ENCODE assay signal across 9 cellular contexts in the genomic region with DNA sequence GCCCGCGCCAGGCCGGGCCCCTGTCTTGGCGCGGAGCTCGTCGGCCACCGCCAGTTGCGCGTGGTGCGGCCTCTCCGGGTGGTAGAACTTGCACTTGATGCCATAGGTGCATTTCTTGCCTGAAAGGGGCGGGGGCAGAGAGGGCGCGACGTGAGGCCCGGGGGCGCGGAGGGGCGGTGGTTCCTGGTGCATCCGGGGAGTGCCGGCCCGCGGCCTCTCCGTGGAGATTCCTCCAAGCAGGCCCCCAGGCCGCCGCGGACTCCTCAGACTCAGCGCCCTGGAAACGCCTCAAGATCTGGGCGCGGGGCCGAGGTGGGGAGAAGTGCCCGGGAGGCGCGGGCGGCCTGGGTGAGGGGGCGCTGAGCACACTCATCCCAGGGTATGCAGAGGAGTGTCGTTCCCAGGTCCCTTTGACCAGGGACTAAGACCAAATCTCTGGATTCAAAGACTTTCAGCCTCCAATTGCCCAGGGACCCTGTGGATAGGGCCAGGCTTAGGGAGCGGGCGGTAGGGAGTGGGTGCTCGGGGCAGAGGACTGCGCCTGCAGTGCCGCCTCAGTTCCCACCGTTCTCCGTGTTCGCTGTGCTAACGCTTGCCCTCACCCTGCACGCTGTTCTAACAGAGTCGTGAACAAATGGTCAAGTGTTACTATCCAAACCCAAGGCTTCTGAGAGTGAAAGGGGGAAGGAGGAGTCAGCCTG. TPM values are rescaled to one million over a fixed set of nuclear protein-coding genes. Genes with fewer than 3 reads are reported as not detected.
DNase-seq lines count a peak whose midpoint lies in the region; ATAC-seq and TF ChIP-seq lines count a peak whose summit lies in the region.
"Had no signal": no experiment of that assay in that cellular context is flagged by ENCODE, and none has a peak within 500 bp of the region (broad histone marks: within the 10 kb centered on the region; RNA-seq: fewer than 3 reads in every experiment).

No MANE protein-coding gene starts in this region.

- H3K27ac ChIP-seq in parathyroid adenoma, result no peak overlapping the region

- no peak overlapping the region for H3K27ac Mint-ChIP-seq in CD14-positive monocyte

- TF ChIP-seq CTCF in CD14-positive monocyte (IDR thresholded peaks at IDR 0.05) (no peak), parathyroid adenoma (IDR thresholded peaks at IDR 0.05) (no peak)

- peaks cover 23 to 30% of the 10 kb centered on the region in 2 donors for H3K36me3 Mint-ChIP-seq in CD14-positive monocyte

- no peaks in the 10 kb centered on the region for H3K9me3 ChIP-seq in parathyroid adenoma (ENCODE audit: control insufficient read depth, low read length)
- H3K9me3 ChIP-seq in HAP-1, result no peaks in the 10 kb centered on the region

- H3K4me3 ChIP-seq in parathyroid adenoma (ENCODE audit: low read depth, low read length), result no peak overlapping the region
- no peak overlapping the region for H3K4me3 ChIP-seq in HAP-1

- H3K27me3 Mint-ChIP-seq in CD14-positive monocyte (ENCODE audit: low read depth in 3 of 3), result peaks cover 11 to 22% (median 21%) of the 10 kb centered on the region in 3 donors

- H3K4me1 Mint-ChIP-seq in CD14-positive monocyte, result peaks cover 14% of the 10 kb centered on the region

- in situ Hi-C loops in HAP-1 (cut with MboI; ENCODE audit: low sequenced_read_pairs), result no loop called here

- H3K4me2 ChIP-seq in parathyroid adenoma (ENCODE audit: low read length), result peak overlapping the region; percentile 59

- peak overlapping the region; percentile 39 to 64 for H3K4me3 Mint-ChIP-seq in CD14-positive monocyte

- ATAC-seq in left ventricle myocardium superior (no peak), GM21367 (IDR thresholded peaks at IDR 0.05; ENCODE audit: unreplicated experiment) (no peak)

- DNase-seq in CD14-positive monocyte (ENCODE audit: low spot score) (no peak), left ventricle myocardium superior (peak; percentile 61), NCI-H446 treated with DMSO at 0.1 percent for 48 hours (lab: John Stamatoyannopoulos, UW) (no peak), HAP-1 (ENCODE audit: low spot score in 2 of 2) (no peak), HK-2 (ENCODE audit: unreplicated experiment) (no peak)
- DNase-seq in activated CD8-positive, alpha-beta memory T cell treated with anti-CD3 and anti-CD28 coated beads, Interleukin-2, amount 50 U/mL, for 4 hours, result peak; percentile 44

- no peaks in the 10 kb centered on the region for H3K79me2 ChIP-seq in parathyroid adenoma

- intact Hi-C loops in CD14-positive monocyte (cut with micrococcal nuclease), result loop anchor here in 1 of 2 donors (5.0 kb wide), 1 partner anchor 66 kb away; no protein-coding TSS in a partner anchor
- intact Hi-C loops in left ventricle myocardium superior (cut with micrococcal nuclease), result no loop called here

- H3K27me3 ChIP-seq in parathyroid adenoma (ENCODE audit: control insufficient read depth, insufficient read depth, low read length) (no peaks in the 10 kb centered on the region), HAP-1 (ENCODE audit: low read depth) (no peaks in the 10 kb centered on the region)

- H3K9me3 Mint-ChIP-seq in CD14-positive monocyte, result peaks cover 0 to 2% (median 0%) of the 10 kb centered on the region in 7 donors

- H2AFZ ChIP-seq in parathyroid adenoma, result peak overlapping the region; percentile 95

- H3K36me3 ChIP-seq in parathyroid adenoma (ENCODE audit: control insufficient read depth, insufficient read depth, low read length) (no peaks in the 10 kb centered on the region), HAP-1 (replicated peaks) (no peaks in the 10 kb centered on the region)

- no peak overlapping the region for H3K9ac ChIP-seq in parathyroid adenoma

- peaks cover 17% of the 10 kb centered on the region for H3K4me1 ChIP-seq in parathyroid adenoma
- peaks cover 6% of the 10 kb centered on the region for H3K4me1 ChIP-seq in HAP-1

RNA-seq across cellular contexts. Expression of a gene that starts 33.3 kb away (rescaled TPM):
- polyA plus RNA-seq in CD14-positive monocyte, result 1 to 10 TPM in 1 of 2 donors, under 1 TPM in 1; 0.96 to 1.2 TPM
- total RNA-seq in left ventricle myocardium superior, result 0.42 TPM

RNA-seq across cellular contexts. Expression of a gene that starts 51.4 kb away (rescaled TPM):
- under 1 TPM; 0.22 to 0.29 TPM for polyA plus RNA-seq in CD14-positive monocyte
- total RNA-seq in left ventricle myocardium superior, result 0.32 TPM
- polyA plus RNA-seq: fibroblast of lung had no signal

Comparison
In these comparisons a context has a peak if more than half of its experiments do, and no peak if none do; other contexts are left out.
1. DNase-seq: peak in activated CD8-positive, alpha-beta memory T cell treated with anti-CD3 and anti-CD28 coated beads, Interleukin-2, amount 50 U/mL, for 4 hours (single experiment) and left ventricle myocardium superior (single experiment); none in CD14-positive monocyte (single experiment), NCI-H446 treated with DMSO at 0.1 percent for 48 hours (single experiment), HAP-1 (0 of 2) and HK-2 (single experiment).